In the genomic region with DNA sequence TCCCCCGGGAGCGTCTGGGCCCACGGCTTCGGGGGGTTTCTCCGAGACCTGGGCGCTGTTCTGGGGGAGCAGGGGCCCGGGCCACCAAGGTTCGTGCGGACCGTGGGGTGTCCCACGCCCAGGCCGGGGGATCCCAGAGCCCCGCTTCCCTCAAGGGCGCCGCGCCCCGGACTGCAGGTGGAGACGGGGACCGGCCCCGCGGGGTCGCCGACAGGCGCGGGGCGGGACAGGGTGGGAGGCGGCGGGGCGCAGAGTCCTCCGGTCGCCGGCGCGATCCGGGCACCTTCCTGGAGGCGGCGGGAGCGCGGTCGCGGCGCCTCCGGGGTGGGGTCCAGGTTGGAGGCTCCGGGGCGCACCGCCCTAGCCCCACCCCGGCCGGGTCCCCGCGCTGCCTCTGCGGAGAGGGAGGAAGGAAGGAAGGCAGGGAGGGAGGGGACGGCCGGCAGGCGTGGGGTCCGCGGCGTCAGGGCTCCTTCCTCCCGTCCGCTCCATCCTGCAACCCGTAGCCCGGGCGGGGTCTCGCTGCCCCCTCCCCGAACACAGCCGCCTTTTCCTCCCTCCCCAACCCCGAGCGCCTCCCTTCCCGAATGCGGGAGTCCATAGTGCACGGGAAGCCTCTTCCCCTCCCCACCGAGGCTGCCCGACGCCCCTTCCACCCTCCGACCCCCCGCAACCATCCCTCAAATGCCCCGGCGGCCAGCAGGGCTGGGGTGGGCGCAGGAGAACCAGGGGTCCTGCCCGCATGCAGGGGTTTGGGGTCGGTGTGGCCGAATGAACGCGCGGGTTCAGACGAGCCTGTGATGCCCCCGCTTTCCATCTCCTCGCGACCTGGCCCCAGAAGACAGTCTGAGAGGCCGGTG, we compare ENCODE assay signal across 9 cellular contexts. TPM values are rescaled to one million over a fixed set of nuclear protein-coding genes. Genes with fewer than 3 reads are reported as not detected.
A peak's percentile ranks its signal among the peaks of the same experiment; 100 is the strongest.
DNase-seq lines count a peak whose midpoint lies in the region; TF ChIP-seq lines count a peak whose summit lies in the region.
"Had no signal": no experiment of that assay in that cellular context is flagged by ENCODE, and none has a peak within 500 bp of the region (broad histone marks: within the 10 kb centered on the region; RNA-seq: fewer than 3 reads in every experiment).

No MANE protein-coding gene starts in this region.

- H3K27ac ChIP-seq in CD4-positive, alpha-beta memory T cell (ENCODE audit: low read depth, low read length) = no peak overlapping the region
- no peak overlapping the region for H3K27ac ChIP-seq in esophagus (ENCODE audit: low read depth in 2 of 2, low read length in 1 of 2)
- H3K27ac ChIP-seq in ovary = no peak overlapping the region

- 3 to 8% methylated on average over 40 to 89 of the region's 89 CpGs for WGBS in esophagus, 2 donors
- WGBS in ovary, 3 donors = 2 to 3% (median 3%) methylated on average over 65 to 89 of the region's 89 CpGs

- CTCF ChIA-PET in CD4-positive, alpha-beta memory T cell (lab: Charles Lee; ENCODE audit: partially characterized antibody) = no interaction called here

- intact Hi-C loops in CD4-positive, alpha-beta memory T cell (cut with micrococcal nuclease) = loop anchor here (1.0 kb wide), 1 partner anchor 10 kb away; no protein-coding TSS in a partner anchor
- intact Hi-C loops in ovary (cut with DNase I) = no loop called here

- no peak for TF ChIP-seq CTCF in ovary (IDR thresholded peaks at IDR 0.05)

- H3K27ac Mint-ChIP-seq in CD4-positive, alpha-beta memory T cell = peak overlapping the region in 2 of 7 donors; percentile 66 to 72

- peak overlapping the region; percentile 32 for H3K9ac ChIP-seq in NT2/D1 (ENCODE audit: insufficient read length, low read depth)

- DNase-seq in CD4-positive, alpha-beta memory T cell = peak in 1 of 5 donors; percentile 24
- no peak for DNase-seq in NT2/D1 (ENCODE audit: low read depth, low spot score)
- no peak for DNase-seq in ovary
- no peak for DNase-seq in SIG-M5 (lab: John Stamatoyannopoulos, UW)
- DNase-seq in NCI-H510A treated with DMSO at 0.1 percent for 48 hours (lab: John Stamatoyannopoulos, UW) = no peak
- DNase-seq in RKO (ENCODE audit: low spot score) = no peak
- no peak for DNase-seq in globus pallidus (ENCODE audit: low spot score)
- DNase-seq: substantia nigra had no signal

- TF ChIP-seq POLR2A in ovary (IDR thresholded peaks at IDR 0.05) = no peak

- H3K9me3 Mint-ChIP-seq in CD4-positive, alpha-beta memory T cell = no peaks in the 10 kb centered on the region

- H3K4me3 ChIP-seq in CD4-positive, alpha-beta memory T cell (ENCODE audit: low read length in 2 of 2) = peak overlapping the region in 1 of 2 donors; percentile 47
- H3K4me3 ChIP-seq in NT2/D1 (ENCODE audit: insufficient read length, low read depth) (peak overlapping the region; percentile 26), esophagus (ENCODE audit: low read depth in 1 of 2, low read length in 2 of 2) (peak overlapping the region; percentile 29 to 45), ovary (peak overlapping the region; percentile 16)

- no peaks in the 10 kb centered on the region for H3K9me3 ChIP-seq in CD4-positive, alpha-beta memory T cell (ENCODE audit: control insufficient read depth in 1 of 2, low read length in 2 of 2)
- H3K9me3 ChIP-seq in NT2/D1 (ENCODE audit: insufficient read depth, low read length) (no peaks in the 10 kb centered on the region), esophagus (ENCODE audit: control insufficient read depth in 2 of 2, insufficient read depth in 1 of 2, low read depth in 1 of 2, low read length in 1 of 2) (no peaks in the 10 kb centered on the region), ovary (no peaks in the 10 kb centered on the region)

- H3K36me3 ChIP-seq in CD4-positive, alpha-beta memory T cell (ENCODE audit: insufficient read depth, low read length) = no peaks in the 10 kb centered on the region
- no peaks in the 10 kb centered on the region for H3K36me3 ChIP-seq in NT2/D1 (ENCODE audit: insufficient read depth, insufficient read length, low read length)
- H3K36me3 ChIP-seq in esophagus (ENCODE audit: control insufficient read depth in 2 of 2, insufficient read depth in 2 of 2, low read length in 1 of 2) = no peaks in the 10 kb centered on the region
- H3K36me3 ChIP-seq in ovary = no peaks in the 10 kb centered on the region

- no peaks in the 10 kb centered on the region for H3K27me3 Mint-ChIP-seq in CD4-positive, alpha-beta memory T cell

- peaks cover 11% of the 10 kb centered on the region for H3K4me1 ChIP-seq in CD4-positive, alpha-beta memory T cell (ENCODE audit: insufficient read depth, low read length)
- H3K4me1 ChIP-seq in NT2/D1 (ENCODE audit: insufficient read depth, insufficient read length) (peaks cover 2% of the 10 kb centered on the region), esophagus (ENCODE audit: control insufficient read depth in 2 of 2, insufficient read depth in 2 of 2, low read length in 1 of 2) (peaks cover 2 to 17% of the 10 kb centered on the region in 2 donors), ovary (ENCODE audit: insufficient read depth) (peaks cover 10% of the 10 kb centered on the region)

- H3K4me3 Mint-ChIP-seq in CD4-positive, alpha-beta memory T cell = peak overlapping the region; percentile 51 to 69 (median 62)

- peaks cover 0 to 1% of the 10 kb centered on the region in 2 donors for H3K36me3 Mint-ChIP-seq in CD4-positive, alpha-beta memory T cell

- H3K27me3 ChIP-seq in CD4-positive, alpha-beta memory T cell (ENCODE audit: insufficient read depth, low read length) = no peaks in the 10 kb centered on the region
- H3K27me3 ChIP-seq in NT2/D1 (ENCODE audit: insufficient read depth, insufficient read length) (peaks cover 81% of the 10 kb centered on the region), esophagus (ENCODE audit: control insufficient read depth in 1 of 2, insufficient read depth in 2 of 2, low read length in 2 of 2) (peaks cover 0 to 13% of the 10 kb centered on the region in 2 donors), ovary (no peaks in the 10 kb centered on the region)

- H3K4me1 Mint-ChIP-seq in CD4-positive, alpha-beta memory T cell = peaks cover 7 to 45% (median 23%) of the 10 kb centered on the region in 4 donors

- no peak for TF ChIP-seq EP300 in ovary (IDR thresholded peaks at IDR 0.05)

- POLR2A ChIA-PET in CD4-positive, alpha-beta memory T cell (lab: Charles Lee; ENCODE audit: partially characterized antibody) = no interaction called here

RNA-seq across cellular contexts. Expression of gene ZBED4, which starts 4.3 kb away (rescaled TPM):
- total RNA-seq in CD4-positive, alpha-beta memory T cell = 10 to 100 TPM; 17.7 to 18.6 TPM
- polyA plus RNA-seq in CD4-positive, alpha-beta memory T cell = 10 to 100 TPM in 1 of 2 donors, 1 to 10 TPM in 1; 6.7 to 10.0 TPM
- 1 to 10 TPM; 4.7 to 4.9 TPM for polyA plus RNA-seq in esophagus
- 1 to 10 TPM; 5.8 to 9.6 (median 8.5) TPM for total RNA-seq in ovary
- polyA plus RNA-seq in ovary = 1 to 10 TPM; 3.5 to 4.8 TPM

RNA-seq across cellular contexts. Expression of gene BRD1, which starts 21.7 kb away (rescaled TPM):
- 10 to 100 TPM; 84.0 to 88.1 TPM for total RNA-seq in CD4-positive, alpha-beta memory T cell
- 1 to 10 TPM in 1 of 2 donors, under 1 TPM in 1; 0.94 to 5.1 TPM for polyA plus RNA-seq in CD4-positive, alpha-beta memory T cell
- polyA plus RNA-seq in esophagus (10 to 100 TPM; 17.7 to 23.5 TPM), ovary (10 to 100 TPM; 13.6 to 33.4 TPM)
- total RNA-seq in ovary = 10 to 100 TPM; 27.3 to 45.6 (median 40.2) TPM
